17 cellular contexts compared by ENCODE assay signal in genomic region chr13:44160549-44161278, GRCh38.
A peak's percentile ranks its signal among the peaks of the same experiment; 100 is the strongest.
DNase-seq lines count a peak whose midpoint lies in the region; ATAC-seq and TF ChIP-seq lines count a peak whose summit lies in the region.
"Had no signal": no experiment of that assay in that cellular context is flagged by ENCODE, and none has a peak within 500 bp of the region (broad histone marks: within the 10 kb centered on the region; RNA-seq: fewer than 3 reads in every experiment).

No MANE protein-coding gene starts in this region.

- H3K27me3 ChIP-seq in PC-3 (ENCODE audit: low read length) (no peaks in the 10 kb centered on the region), duodenal mucosa (ENCODE audit: control insufficient read depth in 1 of 2, insufficient read depth in 2 of 2, low read length in 2 of 2) (no peaks in the 10 kb centered on the region), lung (ENCODE audit: control insufficient read depth, insufficient read depth) (no peaks in the 10 kb centered on the region), testis (no peaks in the 10 kb centered on the region)
- H3K27me3 ChIP-seq: pancreas had no signal

- peaks cover 6% of the 10 kb centered on the region for H3F3A ChIP-seq in PC-3 (ENCODE audit: low read length, unreplicated experiment)

- TF ChIP-seq CTCF in PC-3 (conservative IDR thresholded peaks at IDR 0.05; ENCODE audit: low read depth, low read length) = no peak
- no peak for TF ChIP-seq CTCF in lung (IDR thresholded peaks at IDR 0.05; ENCODE audit: control extremely low read depth, extremely low read depth)
- TF ChIP-seq CTCF in testis (IDR thresholded peaks at IDR 0.05) = no peak

- intact Hi-C loops in PC-3 (cut with micrococcal nuclease) = loop anchor here (2.0 kb wide), 1 partner anchor 58 kb away; no protein-coding TSS in a partner anchor
- intact Hi-C loops in testis (cut with DNase I; ENCODE audit: low total_unique reads) = no loop called here

- peak overlapping the region; percentile 17 for H3K4me2 ChIP-seq in PC-3 (ENCODE audit: low read length)

- TF ChIP-seq POLR2A in testis (IDR thresholded peaks at IDR 0.05) = no peak

- H3K36me3 ChIP-seq in PC-3 (ENCODE audit: low read depth, low read length) = no peaks in the 10 kb centered on the region
- no peaks in the 10 kb centered on the region for H3K36me3 ChIP-seq in duodenal mucosa (ENCODE audit: control insufficient read depth in 1 of 2, insufficient read depth in 2 of 2, low read length in 2 of 2)
- no peaks in the 10 kb centered on the region for H3K36me3 ChIP-seq in lung (ENCODE audit: control insufficient read depth in 2 of 2, insufficient read depth in 2 of 2, low read length in 2 of 2)
- no peaks in the 10 kb centered on the region for H3K36me3 ChIP-seq in testis (ENCODE audit: low read depth, missing control alignments)
- H3K36me3 ChIP-seq: pancreas had no signal

- H4K20me1 ChIP-seq in PC-3 (ENCODE audit: low read length) = no peaks in the 10 kb centered on the region

- H3K9ac ChIP-seq in PC-3 (ENCODE audit: low read length) (peak overlapping the region; percentile 86), duodenal mucosa (ENCODE audit: low read depth in 1 of 2, low read length in 2 of 2) (no peak overlapping the region)

- CTCF ChIA-PET in PC-3 (lab: Charles Lee) = no interaction called here

- H3K4me1 ChIP-seq in PC-3 (ENCODE audit: insufficient read depth, low read length) (peaks cover 34% of the 10 kb centered on the region), duodenal mucosa (ENCODE audit: control insufficient read depth in 1 of 2, insufficient read depth in 2 of 2, low read length in 2 of 2) (peaks cover 6 to 8% of the 10 kb centered on the region in 2 donors), lung (ENCODE audit: control insufficient read depth in 2 of 2, insufficient read depth in 2 of 2, low read length in 2 of 2) (peaks cover 0 to 3% of the 10 kb centered on the region in 2 donors), testis (peaks cover 14% of the 10 kb centered on the region)

- POLR2A ChIA-PET in PC-3 (lab: Charles Lee; ENCODE audit: unreplicated experiment) = interaction anchor here (0.5 to 1.0 kb wide), 4 partner anchors 19 to 744 kb away, joined by 3 to 7 read pairs (median 4); no protein-coding TSS in a partner anchor

- peak overlapping the region; percentile 100 for H3K27ac ChIP-seq in PC-3 (ENCODE audit: low read length)
- H3K27ac ChIP-seq in duodenal mucosa (ENCODE audit: low read depth, low read length) = peak overlapping the region; percentile 30
- no peak overlapping the region for H3K27ac ChIP-seq in lung (ENCODE audit: low read depth in 1 of 2, low read length in 1 of 2)
- peak overlapping the region; percentile 87 for H3K27ac ChIP-seq in temporal lobe (ENCODE audit: low read depth, low read length)
- no peak overlapping the region for H3K27ac ChIP-seq in testis
- H3K27ac ChIP-seq: pancreas had no signal

- H3K4me3 ChIP-seq in PC-3 (ENCODE audit: low read length) (no peak overlapping the region), duodenal mucosa (ENCODE audit: low read depth in 1 of 2, low read length in 2 of 2) (no peak overlapping the region), lung (no peak overlapping the region), testis (no peak overlapping the region)
- H3K4me3 ChIP-seq: pancreas had no signal

- no peaks in the 10 kb centered on the region for H3K79me2 ChIP-seq in PC-3 (ENCODE audit: low read length)

- H3K9me3 ChIP-seq in PC-3 (ENCODE audit: low read length) = no peaks in the 10 kb centered on the region
- no peaks in the 10 kb centered on the region for H3K9me3 ChIP-seq in duodenal mucosa (ENCODE audit: control insufficient read depth in 1 of 2, low read length in 2 of 2)
- H3K9me3 ChIP-seq in lung (ENCODE audit: control insufficient read depth in 2 of 2, insufficient read depth in 1 of 2, low read length in 1 of 2) = no peaks in the 10 kb centered on the region
- no peaks in the 10 kb centered on the region for H3K9me3 ChIP-seq in testis
- H3K9me3 ChIP-seq: pancreas had no signal

- ATAC-seq in PC-3 (peak; percentile 64), lung (ENCODE audit: insufficient read depth, low FRiP score) (no peak), HG03354 (IDR thresholded peaks at IDR 0.05; ENCODE audit: poor library complexity, severe bottlenecking, unreplicated experiment) (no peak)

- no peak overlapping the region for H2AFZ ChIP-seq in PC-3 (ENCODE audit: low read length)

- H3K9me2 ChIP-seq in PC-3 (replicated peaks; ENCODE audit: low read length) = no peaks in the 10 kb centered on the region

- 68 to 76% methylated on average over 10 of the region's 10 CpGs for WGBS in lung, 2 donors
- WGBS in testis, 2 donors = 66 to 71% methylated on average over 10 of the region's 10 CpGs

- BruUV-seq in PC-3 (replicated peaks; lab: Mats Ljungman, UMichigan) = TSS peak; percentile 61

- DNase-seq in PC-3 (peak; percentile 63), lung (ENCODE audit: low spot score) (peak; percentile 22), NCI-H2107 (lab: John Stamatoyannopoulos, UW) (no peak), testis (no peak), T-helper 9 cell (no peak)
- DNase-seq: activated CD4-positive, alpha-beta T cell treated with anti-CD3 and anti-CD28 coated beads for 48 hours; activated naive CD8-positive, alpha-beta T cell treated with anti-CD3 and anti-CD28 coated beads, Interleukin-2, amount 10 ng/mL, durations not matched to agents 7 days and 5 days; activated T-cell treated with anti-CD3 and anti-CD28 coated beads, Interleukin-2, amount 50 U/mL, for 24 hours; cortex of kidney; NCI-H2029 treated with DMSO at 0.1 percent for 48 hours; NCI-H774; pancreas; SHP77; stimulated activated CD4-positive, alpha-beta T cell treated with anti-CD3 and anti-CD28 coated beads, Interleukin-15, amount 100 ng/mL, for 24 hours had no signal

Comparison
In these comparisons a context has a peak if more than half of its experiments do, and no peak if none do; other contexts are left out.
1. DNase-seq: peak in PC-3 (single experiment) and lung (single experiment); none in NCI-H2107 (single experiment), testis (single experiment) and T-helper 9 cell (single experiment).
2. H3K27ac ChIP-seq: peak in PC-3 (single experiment), duodenal mucosa (single experiment) and temporal lobe (single experiment); none in lung (0 of 2) and testis (0 of 2).